Comparison of ENCODE assay signal across 8 cellular contexts in genomic region chr2:11465485-11466306, GRCh38. TPM values are rescaled to one million over a fixed set of nuclear protein-coding genes. Genes with fewer than 3 reads are reported as not detected.
DNase-seq lines count a peak whose midpoint lies in the region; ATAC-seq and TF ChIP-seq lines count a peak whose summit lies in the region.

E2F6 (minus strand) TSS chr2:11466161; CDS start chr2:11465879, 282 bp downstream.

- intact Hi-C loops in PC-3 (cut with micrococcal nuclease) (no loop called here), mucosa of descending colon (cut with DNase I, micrococcal nuclease) (no loop called here)

- H2AFZ ChIP-seq in PC-3 (ENCODE audit: low read length), result peak within 1 kb of the TSS; percentile 93

- DNase-seq in D341Med (ENCODE audit: low spot score) (peak; percentile 96), PC-3 (peak; percentile 97), activated T-cell treated with anti-CD3 and anti-CD28 coated beads for 4 hours (peak; percentile 84), epidermal melanocyte (ENCODE audit: insufficient read length, low spot score) (peak; percentile 90), mucosa of descending colon (peak; percentile 93 to 97 (median 94))
- DNase-seq in Jurkat, Clone E6-1 (ENCODE audit: low read depth, low spot score), result peak; percentile 73
- peak; percentile 62 to 75 for DNase-seq in stimulated activated CD8-positive, alpha-beta memory T cell treated with anti-CD3 and anti-CD28 coated beads, Interleukin-4, amount 100 ng/mL, for 1 hour (ENCODE audit: low read depth in 2 of 2, low spot score in 1 of 2)

- ATAC-seq in GM21528 (IDR thresholded peaks at IDR 0.05; ENCODE audit: low FRiP score, unreplicated experiment), result peak; percentile 67
- ATAC-seq in PC-3, result peak; percentile 82
- ATAC-seq in mucosa of descending colon, result peak; percentile 99

- peaks cover 31% of the 10 kb centered on the region for H4K20me1 ChIP-seq in PC-3 (ENCODE audit: low read length)

- peak within 1 kb of the TSS; percentile 80 for H3K4me3 ChIP-seq in Jurkat, Clone E6-1 (ENCODE audit: low read length)
- H3K4me3 ChIP-seq in PC-3 (ENCODE audit: low read length), result peak within 1 kb of the TSS; percentile 87
- H3K4me3 ChIP-seq in mucosa of descending colon, result peak within 1 kb of the TSS; percentile 35

- H3K27me3 ChIP-seq in PC-3 (ENCODE audit: low read length), result no peaks in the 10 kb centered on the region

- no TSS peak for BruUV-seq in PC-3 (replicated peaks; lab: Mats Ljungman, UMichigan)

- H3K79me2 ChIP-seq in PC-3 (ENCODE audit: low read length), result peaks cover 50% of the 10 kb centered on the region

- peaks cover 18% of the 10 kb centered on the region for H3K36me3 ChIP-seq in PC-3 (ENCODE audit: low read depth, low read length)
- H3K36me3 ChIP-seq in mucosa of descending colon (ENCODE audit: low read depth), result no peaks in the 10 kb centered on the region

- H3K9me3 ChIP-seq in PC-3 (ENCODE audit: low read length), result no peaks in the 10 kb centered on the region
- no peaks in the 10 kb centered on the region for H3K9me3 ChIP-seq in mucosa of descending colon

- TF ChIP-seq CTCF in PC-3 (conservative IDR thresholded peaks at IDR 0.05; ENCODE audit: low read depth, low read length) (no peak), mucosa of descending colon (IDR thresholded peaks at IDR 0.05) (peak; percentile 10)

- H3K4me2 ChIP-seq in PC-3 (ENCODE audit: low read length), result peak within 1 kb of the TSS; percentile 95

- no peaks in the 10 kb centered on the region for H3K9me2 ChIP-seq in PC-3 (replicated peaks; ENCODE audit: low read length)

- no peaks in the 10 kb centered on the region for H3F3A ChIP-seq in PC-3 (ENCODE audit: low read length, unreplicated experiment)

- peak within 1 kb of the TSS; percentile 74 for H3K27ac ChIP-seq in PC-3 (ENCODE audit: low read length)

- H3K4me1 ChIP-seq in PC-3 (ENCODE audit: insufficient read depth, low read length) (peaks cover 38% of the 10 kb centered on the region), mucosa of descending colon (ENCODE audit: low read depth) (peaks cover 14% of the 10 kb centered on the region)

- CTCF ChIA-PET in PC-3 (lab: Charles Lee), result no interaction called here

- peak within 1 kb of the TSS; percentile 85 for H3K9ac ChIP-seq in PC-3 (ENCODE audit: low read length)

- POLR2A ChIA-PET in PC-3 (lab: Charles Lee; ENCODE audit: unreplicated experiment), result no interaction called here

RNA-seq across cellular contexts. Expression of gene E2F6, which starts in this region (rescaled TPM):
- polyA plus RNA-seq in Jurkat, Clone E6-1 (2012; ENCODE audit: insufficient read depth, insufficient read length), result 22.5 TPM
- total RNA-seq in PC-3 (2014; rRNA removed) (26.8 and 27.1 TPM in 2 replicates), mucosa of descending colon (10 to 100 TPM in 1 of 3 donors, 1 to 10 TPM in 2; 4.3 to 12.6 (median 5.6) TPM)

Comparison
In these comparisons a context has a peak if more than half of its experiments do, and no peak if none do; other contexts are left out.
1. Peak in every context shown above with its lines: DNase-seq, ATAC-seq, H3K4me3 ChIP-seq and H3K27ac ChIP-seq.
2. H3K4me3 ChIP-seq: peak in every context shown above with its lines; median percentile 87 in PC-3; 80 in Jurkat, Clone E6-1; 35 in mucosa of descending colon.